In the genomic region with DNA sequence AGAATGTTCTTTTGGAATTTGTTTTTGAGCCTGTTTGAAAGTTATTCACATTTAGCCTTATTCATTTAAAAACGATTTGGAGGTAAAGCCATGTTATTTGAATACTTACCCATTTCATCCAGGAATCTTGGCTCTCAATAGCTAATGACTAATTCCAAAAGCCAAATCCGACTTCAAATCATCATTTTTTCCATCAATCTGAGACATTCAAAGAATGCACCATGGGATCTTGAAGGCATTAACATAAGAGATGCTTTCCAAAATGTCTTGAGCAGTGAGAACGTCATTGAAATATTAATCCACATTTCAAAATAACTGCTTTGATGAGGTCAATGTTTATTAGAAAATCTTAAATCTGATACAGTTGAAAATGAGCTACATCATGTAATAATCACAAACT, we compare ENCODE assay signal across 30 cellular contexts.
"Had no signal": no experiment of that assay in that cellular context is flagged by ENCODE, and none has a peak within 500 bp of the region (broad histone marks: within the 10 kb centered on the region; RNA-seq: fewer than 3 reads in every experiment).

No MANE protein-coding gene starts in this region.

- H3K4me1 ChIP-seq: left ventricle myocardium inferior, neural progenitor cell, parathyroid adenoma, psoas muscle, right atrium auricular region, right lobe of liver, stomach, testis, thyroid gland, transverse colon, upper lobe of left lung, vagina had no signal

- DNase-seq: hypothalamus; immature natural killer cell; islet precursor cell; left ventricle myocardium inferior; mesendoderm; naive B cell; natural killer cell; nephron progenitor cell; occipital lobe; psoas muscle; right lobe of liver; stimulated activated CD4-positive, alpha-beta T cell treated with anti-CD3 and anti-CD28 coated beads, Interleukin-12 subunit alpha, Interleukin-12 subunit beta, amount 100 ng/mL, for 4 hours; stimulated activated CD4-positive, alpha-beta T cell treated with anti-CD3 and anti-CD28 coated beads, Interleukin-15, amount 100 ng/mL, for 24 hours; stimulated activated CD4-positive, alpha-beta T cell treated with anti-CD3 and anti-CD28 coated beads, Interleukin-2, amount 100 ng/mL, for 24 hours; stimulated activated CD4-positive, alpha-beta T cell treated with anti-CD3 and anti-CD28 coated beads, Interleukin-4, amount 100 ng/mL, for 1 hour; stimulated activated naive B cell treated with anti-CD40 and anti-IgM and Interleukin-4, amounts not matched to agents 10 μg/mL and 1 μg/mL and 100 μg/mL, for 72 hours; stimulated activated naive CD8-positive, alpha-beta T cell treated with anti-CD3 and anti-CD28 coated beads, Interleukin-15, Interleukin-2, amounts not matched to agents 100 U/mL and 50 U/mL, for 24 hours; stomach; testis; thyroid gland; transverse colon; upper lobe of left lung had no signal

- H3K4me3 Mint-ChIP-seq: immature natural killer cell; mesothelial cell of epicardium; naive B cell; natural killer cell; nephron progenitor cell; neural progenitor cell; stimulated activated naive B cell treated with anti-CD40 and anti-IgM and Interleukin-4, amounts not matched to agents 10 μg/mL and 1 μg/mL and 100 μg/mL, for 72 hours had no signal

- H3K9me3 ChIP-seq: neutrophil, psoas muscle, right atrium auricular region, right lobe of liver, testis, thyroid gland, transverse colon, upper lobe of left lung, vagina had no signal

- ATAC-seq: natural killer cell; psoas muscle; right lobe of liver; stimulated activated naive B cell treated with anti-CD40 and anti-IgM and Interleukin-4, amounts not matched to agents 10 μg/mL and 1 μg/mL and 100 μg/mL, for 72 hours; stimulated activated naive CD8-positive, alpha-beta T cell treated with anti-CD3 and anti-CD28 coated beads, Interleukin-15, Interleukin-2, amounts not matched to agents 100 U/mL and 50 U/mL, for 24 hours had no signal

- H3K27ac ChIP-seq: left ventricle myocardium inferior, neural progenitor cell, neutrophil, parathyroid adenoma, psoas muscle, right atrium auricular region, right lobe of liver, skin epidermis, stomach, testis, thyroid gland, transverse colon, upper lobe of left lung, vagina had no signal

- H3K4me3 ChIP-seq: left ventricle myocardium inferior, lung, neural progenitor cell, psoas muscle, right atrium auricular region, right lobe of liver, skin epidermis, stomach, testis, thyroid gland, transverse colon, upper lobe of left lung, vagina had no signal

- H3K4me2 ChIP-seq: neural progenitor cell had no signal

- H3K4me1 Mint-ChIP-seq: immature natural killer cell; mesothelial cell of epicardium; naive B cell; natural killer cell; nephron progenitor cell; neural progenitor cell; stimulated activated naive B cell treated with anti-CD40 and anti-IgM and Interleukin-4, amounts not matched to agents 10 μg/mL and 1 μg/mL and 100 μg/mL, for 72 hours had no signal

- H3K36me3 Mint-ChIP-seq: immature natural killer cell; mesothelial cell of epicardium; naive B cell; natural killer cell; neural progenitor cell; stimulated activated naive B cell treated with anti-CD40 and anti-IgM and Interleukin-4, amounts not matched to agents 10 μg/mL and 1 μg/mL and 100 μg/mL, for 72 hours had no signal

- H3K27ac Mint-ChIP-seq: immature natural killer cell; mesothelial cell of epicardium; natural killer cell; nephron progenitor cell; neural progenitor cell; stimulated activated naive B cell treated with anti-CD40 and anti-IgM and Interleukin-4, amounts not matched to agents 10 μg/mL and 1 μg/mL and 100 μg/mL, for 72 hours had no signal

- H3K27me3 Mint-ChIP-seq: naive B cell; stimulated activated naive B cell treated with anti-CD40 and anti-IgM and Interleukin-4, amounts not matched to agents 10 μg/mL and 1 μg/mL and 100 μg/mL, for 72 hours had no signal

- H3K9me3 Mint-ChIP-seq: nephron progenitor cell, neural progenitor cell had no signal
